1 cellular context compared by ENCODE assay signal in genomic region chr9:70392189-70392588, GRCh38.
TF ChIP-seq lines count a peak whose summit lies in the region.

No MANE protein-coding gene starts in this region.

TF ChIP-seq in K562, 482 proteins besides CTCF, POLR2A, EP300 and RAD21:
- no peak for TF ChIP-seq ARID2 (IDR thresholded peaks at IDR 0.05)
- TF ChIP-seq BRD4 (IDR thresholded peaks at IDR 0.05) = no peak
- TF ChIP-seq HMGN3 (IDR thresholded peaks at IDR 0.05; ENCODE audit: borderline replicate concordance, extremely low read depth, insufficient read length, low read depth, low read length) = no peak
- no peak for TF ChIP-seq RCOR1 (IDR thresholded peaks at IDR 0.05; ENCODE audit: borderline replicate concordance in 1 of 2, low read depth in 2 of 2, low read length in 2 of 2)
- no peak for TF ChIP-seq PRMT5 (CRISPR knock-in tag; IDR thresholded peaks at IDR 0.05)
- TF ChIP-seq RNF219 (CRISPR knock-in tag; IDR thresholded peaks at IDR 0.05) = no peak
- TF ChIP-seq KAT2B (IDR thresholded peaks at IDR 0.05; ENCODE audit: low read depth, low read length) = no peak
